20 cellular contexts compared by ENCODE assay signal in genomic region chr1:4416189-4416588, GRCh38.
DNase-seq lines count a peak whose midpoint lies in the region; ATAC-seq and TF ChIP-seq lines count a peak whose summit lies in the region.
"Had no signal": no experiment of that assay in that cellular context is flagged by ENCODE, and none has a peak within 500 bp of the region (broad histone marks: within the 10 kb centered on the region; RNA-seq: fewer than 3 reads in every experiment).

No MANE protein-coding gene starts in this region.

- H3K27ac ChIP-seq in right atrium auricular region (peak overlapping the region in 1 of 2 donors; percentile 34), left ventricle myocardium inferior (replicated peaks) (peak overlapping the region; percentile 30), neural progenitor cell (no peak overlapping the region), colonic mucosa (no peak overlapping the region)
- H3K27ac ChIP-seq: BLaER1 treated with 17β-estradiol and CSF1 and Interleukin-3, amounts not matched to agents 10 nM and 100 nM had no signal

- no peaks in the 10 kb centered on the region for H3F3A ChIP-seq in neural progenitor cell (ENCODE audit: low read depth)

- H3K36me3 ChIP-seq in right atrium auricular region (no peaks in the 10 kb centered on the region), left ventricle myocardium inferior (no peaks in the 10 kb centered on the region), neural progenitor cell (no peaks in the 10 kb centered on the region), colonic mucosa (no peaks in the 10 kb centered on the region)
- H3K36me3 ChIP-seq: BE2C had no signal

- H3K4me1 Mint-ChIP-seq in neural progenitor cell, result peaks cover 28% of the 10 kb centered on the region
- H3K4me1 Mint-ChIP-seq: CD14-positive monocyte; CD8-positive, alpha-beta memory T cell; GM23338 had no signal

- H3K79me2 ChIP-seq in neural progenitor cell (ENCODE audit: low read depth), result no peaks in the 10 kb centered on the region

- DNase-seq in Right ventricle myocardium superior (no peak), right atrium auricular region (ENCODE audit: low spot score) (no peak), left ventricle myocardium inferior (no peak), neural progenitor cell (ENCODE audit: low spot score) (no peak), SHP77 treated with DMSO at 0.1 percent for 48 hours (lab: John Stamatoyannopoulos, UW) (no peak), AML-193 (lab: John Stamatoyannopoulos, UW) (no peak), colonic mucosa (no peak)
- DNase-seq: BE2C; CD4-positive, alpha-beta T cell; CD8-positive, alpha-beta memory T cell; DMS 273 treated with DMSO at 0.1 percent for 48 hours; DMS79; EL; GDM1; H9 had no signal

- H3K9me3 ChIP-seq in right atrium auricular region (peaks cover 0 to 7% of the 10 kb centered on the region in 2 donors), left ventricle myocardium inferior (replicated peaks) (peaks cover 28% of the 10 kb centered on the region), neural progenitor cell (ENCODE audit: low read depth) (peaks cover 6% of the 10 kb centered on the region), colonic mucosa (no peaks in the 10 kb centered on the region)
- H3K9me3 ChIP-seq: BE2C had no signal

- peak overlapping the region; percentile 41 for H3K27ac Mint-ChIP-seq in neural progenitor cell
- H3K27ac Mint-ChIP-seq: CD14-positive monocyte; CD4-positive, alpha-beta T cell; CD8-positive, alpha-beta memory T cell; GM23338 had no signal

- H3K4me2 ChIP-seq in neural progenitor cell, result peak overlapping the region; percentile 14
- H3K4me2 ChIP-seq: BLaER1 treated with 17β-estradiol and CSF1 and Interleukin-3, amounts not matched to agents 10 nM and 100 nM; GM23338 had no signal

- peaks cover 12% of the 10 kb centered on the region for H3K27me3 Mint-ChIP-seq in neural progenitor cell (ENCODE audit: insufficient read depth, low read depth)

- H3K36me3 Mint-ChIP-seq in neural progenitor cell, result no peaks in the 10 kb centered on the region
- H3K36me3 Mint-ChIP-seq: CD14-positive monocyte; CD8-positive, alpha-beta memory T cell had no signal

- intact Hi-C loops in Right ventricle myocardium superior (cut with DNase I), result no loop called here
- intact Hi-C loops in left ventricle myocardium inferior (cut with micrococcal nuclease), result no loop called here
- intact Hi-C loops in colonic mucosa (cut with DNase I), result no loop called here

- no peak for TF ChIP-seq CTCF in right atrium auricular region (IDR thresholded peaks at IDR 0.05)
- no peak for TF ChIP-seq CTCF in left ventricle myocardium inferior (IDR thresholded peaks at IDR 0.05; ENCODE audit: borderline replicate concordance)
- TF ChIP-seq CTCF in neural progenitor cell (IDR thresholded peaks at IDR 0.05), result no peak
- no peak for TF ChIP-seq CTCF in colonic mucosa (IDR thresholded peaks at IDR 0.05)

- peak; percentile 91 for ATAC-seq in Right ventricle myocardium superior (ENCODE audit: poor library complexity)
- ATAC-seq: GM12878, GM23338, HCT116 had no signal

- no peaks in the 10 kb centered on the region for H4K20me1 ChIP-seq in neural progenitor cell (ENCODE audit: low read depth)
- H4K20me1 ChIP-seq: BLaER1 treated with 17β-estradiol and CSF1 and Interleukin-3, amounts not matched to agents 10 nM and 100 nM had no signal

- H3K27me3 ChIP-seq in right atrium auricular region, result no peaks in the 10 kb centered on the region
- H3K27me3 ChIP-seq in left ventricle myocardium inferior (ENCODE audit: low read depth), result peaks cover 4% of the 10 kb centered on the region
- no peaks in the 10 kb centered on the region for H3K27me3 ChIP-seq in neural progenitor cell
- H3K27me3 ChIP-seq in colonic mucosa, result no peaks in the 10 kb centered on the region
- H3K27me3 ChIP-seq: BE2C; BLaER1 treated with 17β-estradiol and CSF1 and Interleukin-3, amounts not matched to agents 10 nM and 100 nM had no signal

- H3K4me1 ChIP-seq in right atrium auricular region, result no peaks in the 10 kb centered on the region
- peaks cover 18% of the 10 kb centered on the region for H3K4me1 ChIP-seq in left ventricle myocardium inferior
- peaks cover 11% of the 10 kb centered on the region for H3K4me1 ChIP-seq in neural progenitor cell
- H3K4me1 ChIP-seq in colonic mucosa, result no peaks in the 10 kb centered on the region
- H3K4me1 ChIP-seq: BE2C had no signal

- peaks cover 19% of the 10 kb centered on the region for H3K9me3 Mint-ChIP-seq in neural progenitor cell

- H3K4me3 ChIP-seq in right atrium auricular region, result no peak overlapping the region
- H3K4me3 ChIP-seq in left ventricle myocardium inferior, result no peak overlapping the region
- H3K4me3 ChIP-seq in neural progenitor cell, result no peak overlapping the region
- no peak overlapping the region for H3K4me3 ChIP-seq in colonic mucosa
- H3K4me3 ChIP-seq: BLaER1 treated with 17β-estradiol and CSF1 and Interleukin-3, amounts not matched to agents 10 nM and 100 nM; GM12878; GM23338 had no signal

- no peak overlapping the region for H3K9ac ChIP-seq in neural progenitor cell
- H3K9ac ChIP-seq in colonic mucosa (ENCODE audit: low read depth in 2 of 2, low read length in 2 of 2), result no peak overlapping the region
- H3K9ac ChIP-seq: BLaER1 treated with 17β-estradiol and CSF1 and Interleukin-3, amounts not matched to agents 10 nM and 100 nM had no signal

- H2AFZ ChIP-seq in neural progenitor cell (replicated peaks), result no peak overlapping the region
- H2AFZ ChIP-seq: GM23338 had no signal

- no peak overlapping the region for H3K4me3 Mint-ChIP-seq in neural progenitor cell
- H3K4me3 Mint-ChIP-seq: CD14-positive monocyte; CD4-positive, alpha-beta T cell; CD8-positive, alpha-beta memory T cell; GM23338; H9 had no signal
